ENCODE assay signal across 1 cellular context in the genomic region with DNA sequence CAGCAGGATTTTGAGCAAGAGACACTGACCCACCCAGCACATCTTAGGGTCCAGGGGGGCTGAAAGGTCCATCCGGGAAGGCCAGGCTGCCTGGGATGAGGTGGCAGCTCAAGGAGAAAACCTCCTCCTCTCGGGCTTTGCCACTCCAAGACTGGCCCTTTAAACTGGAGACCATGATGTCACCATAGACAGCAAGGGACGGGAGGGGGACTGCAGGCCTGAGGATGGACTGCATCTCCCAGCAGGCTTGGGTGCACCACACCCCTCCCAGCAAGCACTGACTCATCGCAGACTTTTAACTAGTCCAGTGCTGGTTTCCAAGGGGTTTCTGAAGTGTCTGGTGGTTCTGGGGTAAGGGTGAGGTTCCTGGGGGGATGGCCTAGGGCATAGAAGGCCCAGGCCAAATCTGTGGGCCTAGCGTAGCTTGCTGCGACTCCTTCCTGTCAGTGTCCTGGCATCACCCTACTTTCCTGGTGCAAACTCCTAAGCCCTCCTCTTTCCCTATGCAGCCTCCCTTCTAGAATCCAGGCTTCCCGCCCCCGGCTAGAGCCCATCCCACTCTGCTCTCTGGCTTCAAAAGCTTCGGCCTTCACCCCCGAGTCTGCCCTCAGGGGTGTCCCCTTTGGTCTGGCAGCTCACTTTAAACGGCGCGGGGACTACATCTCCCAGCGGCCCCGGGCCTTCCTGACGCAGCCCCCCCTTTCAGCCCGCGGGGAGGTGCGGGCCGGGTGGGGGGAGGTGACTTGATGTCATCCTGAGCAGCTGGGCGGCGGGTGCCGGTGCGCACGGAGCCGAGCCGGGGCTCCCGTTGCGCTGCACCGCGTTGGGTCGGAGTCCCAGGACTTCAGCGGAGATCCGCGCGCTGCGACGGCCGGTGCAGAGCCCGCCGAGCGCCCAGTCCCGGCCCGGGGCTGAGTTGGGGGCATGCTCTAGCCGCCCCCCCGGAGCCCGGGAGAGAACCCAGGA.
TF ChIP-seq lines count a peak whose summit lies in the region.

A gene (plus strand): TSS at position 746 of the 966 bp plus-strand sequence. CDS start 1,046 bp downstream, outside the sequence.

TF ChIP-seq in HepG2, 621 proteins besides CTCF, POLR2A, EP300 and RAD21 (continued from another document and continues in another):
- TF ChIP-seq, protein P1, sequence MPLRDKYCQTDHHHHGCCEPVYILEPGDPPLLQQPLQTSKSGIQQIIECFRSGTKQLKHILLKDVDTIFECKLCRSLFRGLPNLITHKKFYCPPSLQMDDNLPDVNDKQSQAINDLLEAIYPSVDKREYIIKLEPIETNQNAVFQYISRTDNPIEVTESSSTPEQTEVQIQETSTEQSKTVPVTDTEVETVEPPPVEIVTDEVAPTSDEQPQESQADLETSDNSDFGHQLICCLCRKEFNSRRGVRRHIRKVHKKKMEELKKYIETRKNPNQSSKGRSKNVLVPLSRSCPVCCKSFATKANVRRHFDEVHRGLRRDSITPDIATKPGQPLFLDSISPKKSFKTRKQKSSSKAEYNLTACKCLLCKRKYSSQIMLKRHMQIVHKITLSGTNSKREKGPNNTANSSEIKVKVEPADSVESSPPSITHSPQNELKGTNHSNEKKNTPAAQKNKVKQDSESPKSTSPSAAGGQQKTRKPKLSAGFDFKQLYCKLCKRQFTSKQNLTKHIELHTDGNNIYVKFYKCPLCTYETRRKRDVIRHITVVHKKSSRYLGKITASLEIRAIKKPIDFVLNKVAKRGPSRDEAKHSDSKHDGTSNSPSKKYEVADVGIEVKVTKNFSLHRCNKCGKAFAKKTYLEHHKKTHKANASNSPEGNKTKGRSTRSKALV (CRISPR knock-in tag; IDR thresholded peaks at IDR 0.05): no peak; the same call in 1 of the 2 replicates
- TF ChIP-seq, protein P2, sequence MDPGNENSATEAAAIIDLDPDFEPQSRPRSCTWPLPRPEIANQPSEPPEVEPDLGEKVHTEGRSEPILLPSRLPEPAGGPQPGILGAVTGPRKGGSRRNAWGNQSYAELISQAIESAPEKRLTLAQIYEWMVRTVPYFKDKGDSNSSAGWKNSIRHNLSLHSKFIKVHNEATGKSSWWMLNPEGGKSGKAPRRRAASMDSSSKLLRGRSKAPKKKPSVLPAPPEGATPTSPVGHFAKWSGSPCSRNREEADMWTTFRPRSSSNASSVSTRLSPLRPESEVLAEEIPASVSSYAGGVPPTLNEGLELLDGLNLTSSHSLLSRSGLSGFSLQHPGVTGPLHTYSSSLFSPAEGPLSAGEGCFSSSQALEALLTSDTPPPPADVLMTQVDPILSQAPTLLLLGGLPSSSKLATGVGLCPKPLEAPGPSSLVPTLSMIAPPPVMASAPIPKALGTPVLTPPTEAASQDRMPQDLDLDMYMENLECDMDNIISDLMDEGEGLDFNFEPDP (CRISPR knock-in tag; conservative IDR thresholded peaks at IDR 0.05): 0 out of 2 replicates have a peak, but pooled peaks have one; percentile 67
- no peak for TF ChIP-seq ZNF30 (CRISPR knock-in tag; IDR thresholded peaks at IDR 0.05)
- TF ChIP-seq NR2F1 (CRISPR knock-in tag; IDR thresholded peaks at IDR 0.05): no peak
- no peak for TF ChIP-seq EZH2 (conservative IDR thresholded peaks at IDR 0.05; ENCODE audit: low read depth, low read length)
- TF ChIP-seq STAT5B (CRISPR knock-in tag; IDR thresholded peaks at IDR 0.05): no peak
- TF ChIP-seq, protein P3, sequence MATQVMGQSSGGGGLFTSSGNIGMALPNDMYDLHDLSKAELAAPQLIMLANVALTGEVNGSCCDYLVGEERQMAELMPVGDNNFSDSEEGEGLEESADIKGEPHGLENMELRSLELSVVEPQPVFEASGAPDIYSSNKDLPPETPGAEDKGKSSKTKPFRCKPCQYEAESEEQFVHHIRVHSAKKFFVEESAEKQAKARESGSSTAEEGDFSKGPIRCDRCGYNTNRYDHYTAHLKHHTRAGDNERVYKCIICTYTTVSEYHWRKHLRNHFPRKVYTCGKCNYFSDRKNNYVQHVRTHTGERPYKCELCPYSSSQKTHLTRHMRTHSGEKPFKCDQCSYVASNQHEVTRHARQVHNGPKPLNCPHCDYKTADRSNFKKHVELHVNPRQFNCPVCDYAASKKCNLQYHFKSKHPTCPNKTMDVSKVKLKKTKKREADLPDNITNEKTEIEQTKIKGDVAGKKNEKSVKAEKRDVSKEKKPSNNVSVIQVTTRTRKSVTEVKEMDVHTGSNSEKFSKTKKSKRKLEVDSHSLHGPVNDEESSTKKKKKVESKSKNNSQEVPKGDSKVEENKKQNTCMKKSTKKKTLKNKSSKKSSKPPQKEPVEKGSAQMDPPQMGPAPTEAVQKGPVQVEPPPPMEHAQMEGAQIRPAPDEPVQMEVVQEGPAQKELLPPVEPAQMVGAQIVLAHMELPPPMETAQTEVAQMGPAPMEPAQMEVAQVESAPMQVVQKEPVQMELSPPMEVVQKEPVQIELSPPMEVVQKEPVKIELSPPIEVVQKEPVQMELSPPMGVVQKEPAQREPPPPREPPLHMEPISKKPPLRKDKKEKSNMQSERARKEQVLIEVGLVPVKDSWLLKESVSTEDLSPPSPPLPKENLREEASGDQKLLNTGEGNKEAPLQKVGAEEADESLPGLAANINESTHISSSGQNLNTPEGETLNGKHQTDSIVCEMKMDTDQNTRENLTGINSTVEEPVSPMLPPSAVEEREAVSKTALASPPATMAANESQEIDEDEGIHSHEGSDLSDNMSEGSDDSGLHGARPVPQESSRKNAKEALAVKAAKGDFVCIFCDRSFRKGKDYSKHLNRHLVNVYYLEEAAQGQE (IDR thresholded peaks at IDR 0.05; ENCODE audit: borderline replicate concordance in 1 of 2, low read depth in 1 of 2, low read length in 2 of 2): no peak
- TF ChIP-seq, protein P4, sequence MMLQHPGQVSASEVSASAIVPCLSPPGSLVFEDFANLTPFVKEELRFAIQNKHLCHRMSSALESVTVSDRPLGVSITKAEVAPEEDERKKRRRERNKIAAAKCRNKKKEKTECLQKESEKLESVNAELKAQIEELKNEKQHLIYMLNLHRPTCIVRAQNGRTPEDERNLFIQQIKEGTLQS (CRISPR knock-in tag; IDR thresholded peaks at IDR 0.05): peak; percentile 97
- no peak for TF ChIP-seq ZNF83 (CRISPR knock-in tag; IDR thresholded peaks at IDR 0.05; ENCODE audit: borderline replicate concordance)
- peak; percentile 91 for TF ChIP-seq FOSL1 (CRISPR knock-in tag; IDR thresholded peaks at IDR 0.05; ENCODE audit: borderline replicate concordance)
- peak; percentile 71 for TF ChIP-seq FOXK1 (CRISPR knock-in tag; IDR thresholded peaks at IDR 0.05; ENCODE audit: borderline replicate concordance, low read depth)
- TF ChIP-seq TCF12 (IDR thresholded peaks at IDR 0.05): no peak
- peak; percentile 60 for TF ChIP-seq TCF12 (CRISPR knock-in tag; IDR thresholded peaks at IDR 0.05)
- TF ChIP-seq NRL (CRISPR knock-in tag; IDR thresholded peaks at IDR 0.05; ENCODE audit: borderline replicate concordance): no peak
- TF ChIP-seq YEATS4 (CRISPR knock-in tag; IDR thresholded peaks at IDR 0.05; ENCODE audit: borderline replicate concordance): peak; percentile 55; the same call in 1 of the 2 replicates
- no peak for TF ChIP-seq ZNF749 (CRISPR knock-in tag; IDR thresholded peaks at IDR 0.05; ENCODE audit: borderline replicate concordance)
- TF ChIP-seq ZNF264 (CRISPR knock-in tag; IDR thresholded peaks at IDR 0.05): peak; percentile 34; the same call in 1 of the 2 replicates
- peak; percentile 41 for TF ChIP-seq KDM4B (CRISPR knock-in tag; IDR thresholded peaks at IDR 0.05)
- TF ChIP-seq, protein P5, sequence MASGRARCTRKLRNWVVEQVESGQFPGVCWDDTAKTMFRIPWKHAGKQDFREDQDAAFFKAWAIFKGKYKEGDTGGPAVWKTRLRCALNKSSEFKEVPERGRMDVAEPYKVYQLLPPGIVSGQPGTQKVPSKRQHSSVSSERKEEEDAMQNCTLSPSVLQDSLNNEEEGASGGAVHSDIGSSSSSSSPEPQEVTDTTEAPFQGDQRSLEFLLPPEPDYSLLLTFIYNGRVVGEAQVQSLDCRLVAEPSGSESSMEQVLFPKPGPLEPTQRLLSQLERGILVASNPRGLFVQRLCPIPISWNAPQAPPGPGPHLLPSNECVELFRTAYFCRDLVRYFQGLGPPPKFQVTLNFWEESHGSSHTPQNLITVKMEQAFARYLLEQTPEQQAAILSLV (CRISPR knock-in tag; IDR thresholded peaks at IDR 0.05; ENCODE audit: borderline replicate concordance): 0 out of 2 replicates have a peak, but pooled peaks have one; percentile 36
- TF ChIP-seq, protein P6, sequence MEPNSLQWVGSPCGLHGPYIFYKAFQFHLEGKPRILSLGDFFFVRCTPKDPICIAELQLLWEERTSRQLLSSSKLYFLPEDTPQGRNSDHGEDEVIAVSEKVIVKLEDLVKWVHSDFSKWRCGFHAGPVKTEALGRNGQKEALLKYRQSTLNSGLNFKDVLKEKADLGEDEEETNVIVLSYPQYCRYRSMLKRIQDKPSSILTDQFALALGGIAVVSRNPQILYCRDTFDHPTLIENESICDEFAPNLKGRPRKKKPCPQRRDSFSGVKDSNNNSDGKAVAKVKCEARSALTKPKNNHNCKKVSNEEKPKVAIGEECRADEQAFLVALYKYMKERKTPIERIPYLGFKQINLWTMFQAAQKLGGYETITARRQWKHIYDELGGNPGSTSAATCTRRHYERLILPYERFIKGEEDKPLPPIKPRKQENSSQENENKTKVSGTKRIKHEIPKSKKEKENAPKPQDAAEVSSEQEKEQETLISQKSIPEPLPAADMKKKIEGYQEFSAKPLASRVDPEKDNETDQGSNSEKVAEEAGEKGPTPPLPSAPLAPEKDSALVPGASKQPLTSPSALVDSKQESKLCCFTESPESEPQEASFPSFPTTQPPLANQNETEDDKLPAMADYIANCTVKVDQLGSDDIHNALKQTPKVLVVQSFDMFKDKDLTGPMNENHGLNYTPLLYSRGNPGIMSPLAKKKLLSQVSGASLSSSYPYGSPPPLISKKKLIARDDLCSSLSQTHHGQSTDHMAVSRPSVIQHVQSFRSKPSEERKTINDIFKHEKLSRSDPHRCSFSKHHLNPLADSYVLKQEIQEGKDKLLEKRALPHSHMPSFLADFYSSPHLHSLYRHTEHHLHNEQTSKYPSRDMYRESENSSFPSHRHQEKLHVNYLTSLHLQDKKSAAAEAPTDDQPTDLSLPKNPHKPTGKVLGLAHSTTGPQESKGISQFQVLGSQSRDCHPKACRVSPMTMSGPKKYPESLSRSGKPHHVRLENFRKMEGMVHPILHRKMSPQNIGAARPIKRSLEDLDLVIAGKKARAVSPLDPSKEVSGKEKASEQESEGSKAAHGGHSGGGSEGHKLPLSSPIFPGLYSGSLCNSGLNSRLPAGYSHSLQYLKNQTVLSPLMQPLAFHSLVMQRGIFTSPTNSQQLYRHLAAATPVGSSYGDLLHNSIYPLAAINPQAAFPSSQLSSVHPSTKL (CRISPR knock-in tag; IDR thresholded peaks at IDR 0.05): no peak
- TF ChIP-seq ZNF790 (CRISPR knock-in tag; IDR thresholded peaks at IDR 0.05; ENCODE audit: borderline replicate concordance): no peak
- no peak for TF ChIP-seq ZSCAN29 (CRISPR knock-in tag; conservative IDR thresholded peaks at IDR 0.05)
- TF ChIP-seq ZNF205 (CRISPR knock-in tag; IDR thresholded peaks at IDR 0.05): 0 out of 2 replicates have a peak, but pooled peaks have one; percentile 40
- TF ChIP-seq, protein P7, sequence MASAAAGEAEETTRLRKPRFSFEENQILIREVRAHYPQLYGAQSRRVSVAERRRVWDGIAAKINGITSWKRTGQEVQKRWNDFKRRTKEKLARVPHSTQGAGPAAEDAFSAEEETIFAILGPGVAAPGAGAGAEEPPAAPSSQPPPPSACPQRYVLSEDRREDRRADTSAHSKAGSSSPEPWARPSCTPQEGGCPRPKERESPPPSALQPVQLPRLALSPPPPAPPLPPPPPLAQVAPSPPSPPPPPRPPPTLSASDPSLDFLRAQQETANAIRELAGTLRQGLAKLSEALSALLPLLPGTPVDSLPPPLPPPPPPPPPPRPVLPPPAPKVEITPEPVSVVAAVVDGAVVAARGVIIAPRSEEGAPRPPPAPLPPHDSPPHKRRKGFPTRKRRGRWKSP (CRISPR knock-in tag; IDR thresholded peaks at IDR 0.05): no peak; the same call in none of the 2 replicates
- TF ChIP-seq, protein P8, sequence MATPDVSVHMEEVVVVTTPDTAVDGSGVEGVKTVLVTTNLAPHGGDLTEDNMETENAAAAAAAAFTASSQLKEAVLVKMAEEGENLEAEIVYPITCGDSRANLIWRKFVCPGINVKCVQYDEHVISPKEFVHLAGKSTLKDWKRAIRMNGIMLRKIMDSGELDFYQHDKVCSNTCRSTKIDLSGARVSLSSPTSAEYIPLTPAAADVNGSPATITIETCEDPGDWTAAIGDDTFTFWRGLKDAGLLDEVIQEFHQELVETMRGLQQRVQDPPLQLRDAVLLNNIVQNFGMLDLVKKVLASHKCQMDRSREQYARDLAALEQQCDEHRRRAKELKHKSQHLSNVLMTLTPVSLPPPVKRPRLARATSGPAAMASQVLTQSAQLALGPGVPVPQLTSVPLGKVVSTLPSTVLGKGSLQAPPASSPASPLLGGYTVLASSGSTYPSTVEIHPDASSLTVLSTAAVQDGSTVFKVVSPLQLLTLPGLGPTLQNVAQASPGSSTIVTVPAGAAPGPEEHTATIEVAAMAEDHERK (CRISPR knock-in tag; IDR thresholded peaks at IDR 0.05; ENCODE audit: low read depth): peak; percentile 79
- TF ChIP-seq, protein P9, sequence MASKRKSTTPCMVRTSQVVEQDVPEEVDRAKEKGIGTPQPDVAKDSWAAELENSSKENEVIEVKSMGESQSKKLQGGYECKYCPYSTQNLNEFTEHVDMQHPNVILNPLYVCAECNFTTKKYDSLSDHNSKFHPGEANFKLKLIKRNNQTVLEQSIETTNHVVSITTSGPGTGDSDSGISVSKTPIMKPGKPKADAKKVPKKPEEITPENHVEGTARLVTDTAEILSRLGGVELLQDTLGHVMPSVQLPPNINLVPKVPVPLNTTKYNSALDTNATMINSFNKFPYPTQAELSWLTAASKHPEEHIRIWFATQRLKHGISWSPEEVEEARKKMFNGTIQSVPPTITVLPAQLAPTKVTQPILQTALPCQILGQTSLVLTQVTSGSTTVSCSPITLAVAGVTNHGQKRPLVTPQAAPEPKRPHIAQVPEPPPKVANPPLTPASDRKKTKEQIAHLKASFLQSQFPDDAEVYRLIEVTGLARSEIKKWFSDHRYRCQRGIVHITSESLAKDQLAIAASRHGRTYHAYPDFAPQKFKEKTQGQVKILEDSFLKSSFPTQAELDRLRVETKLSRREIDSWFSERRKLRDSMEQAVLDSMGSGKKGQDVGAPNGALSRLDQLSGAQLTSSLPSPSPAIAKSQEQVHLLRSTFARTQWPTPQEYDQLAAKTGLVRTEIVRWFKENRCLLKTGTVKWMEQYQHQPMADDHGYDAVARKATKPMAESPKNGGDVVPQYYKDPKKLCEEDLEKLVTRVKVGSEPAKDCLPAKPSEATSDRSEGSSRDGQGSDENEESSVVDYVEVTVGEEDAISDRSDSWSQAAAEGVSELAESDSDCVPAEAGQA (IDR thresholded peaks at IDR 0.05; ENCODE audit: low read depth): peak; percentile 37; the same call in 1 of the 2 replicates
- TF ChIP-seq, protein P9 (CRISPR knock-in tag; IDR thresholded peaks at IDR 0.05; ENCODE audit: borderline replicate concordance): no peak
- no peak for TF ChIP-seq ZNF781 (CRISPR knock-in tag; IDR thresholded peaks at IDR 0.05; ENCODE audit: borderline replicate concordance, not compliant biosample characterization)
